ENCODE assay signal across 10 cellular contexts in the genomic region with DNA sequence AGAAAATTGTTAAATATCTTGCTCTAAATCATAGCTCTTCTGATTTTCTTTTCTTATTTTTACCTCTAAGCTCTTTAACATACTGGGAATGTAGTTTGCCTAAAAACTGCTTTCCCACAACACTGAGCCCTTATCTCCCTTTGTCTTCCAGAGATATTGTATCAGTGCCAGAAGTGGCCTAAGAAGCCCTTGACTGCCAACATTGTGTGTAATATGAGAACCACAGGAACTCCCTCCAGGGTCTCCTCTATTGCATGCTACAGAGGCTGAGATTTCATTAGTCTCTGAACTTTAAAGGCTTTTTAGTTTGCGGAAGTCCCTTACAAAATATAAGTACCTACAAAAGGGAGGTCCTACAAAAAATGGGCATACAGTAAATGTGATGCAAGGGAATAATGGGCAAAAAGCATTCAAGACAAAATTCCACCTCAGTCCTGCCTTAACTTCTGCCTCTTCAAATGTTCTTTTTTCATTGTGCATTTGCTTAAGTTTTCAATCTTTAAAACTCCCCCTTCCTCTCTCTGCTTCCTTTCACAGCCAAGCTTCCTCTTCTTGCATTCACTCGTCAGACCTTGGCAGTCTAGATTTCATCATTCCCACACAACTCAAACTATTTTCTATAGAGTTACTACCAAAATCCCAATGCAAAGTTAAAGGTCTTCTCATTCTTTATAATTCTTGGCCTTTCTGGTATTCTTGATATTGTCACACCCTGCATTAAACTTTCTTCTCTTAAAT.
A peak's percentile ranks its signal among the peaks of the same experiment; 100 is the strongest.
DNase-seq lines count a peak whose midpoint lies in the region; ATAC-seq and TF ChIP-seq lines count a peak whose summit lies in the region.
"Had no signal": no experiment of that assay in that cellular context is flagged by ENCODE, and none has a peak within 500 bp of the region (broad histone marks: within the 10 kb centered on the region; RNA-seq: fewer than 3 reads in every experiment).

No MANE protein-coding gene starts in this region.

- H3K4me3 ChIP-seq in brain microvascular endothelial cell (ENCODE audit: low read depth, low read length) (no peak overlapping the region), neuron (ENCODE audit: low read length) (no peak overlapping the region)

- TF ChIP-seq CTCF in brain microvascular endothelial cell (IDR thresholded peaks at IDR 0.05; ENCODE audit: low read depth, low read length, missing control alignments) (no peak), GM13977 (IDR thresholded peaks at IDR 0.05; ENCODE audit: extremely low read depth, insufficient read depth, missing control alignments) (no peak)

- H3K27ac ChIP-seq in brain microvascular endothelial cell: peak overlapping the region; percentile 59

- in situ Hi-C loops in brain microvascular endothelial cell (cut with HindIII; ENCODE audit: low pct_ligation_motif_present, low sequenced_read_pairs): no loop called here
- in situ Hi-C loops in GM13977 (cut with MboI; ENCODE audit: low pct_unique_long_range_greater_than_20kb, low sequenced_read_pairs, unreplicated experiment): loop anchor here (25.0 kb wide), 1 partner anchor 241 kb away; a partner anchor contains a TSS

- H3K36me3 ChIP-seq in brain microvascular endothelial cell (replicated peaks) (no peaks in the 10 kb centered on the region), neuron (ENCODE audit: insufficient read depth, low read length) (no peaks in the 10 kb centered on the region)

- no peak for ATAC-seq in HG02981 (IDR thresholded peaks at IDR 0.05; ENCODE audit: unreplicated experiment)
- ATAC-seq: stimulated activated naive CD8-positive, alpha-beta T cell treated with anti-CD3 and anti-CD28 coated beads, Interleukin-15, amount 100 ng/mL, for 72 hours had no signal

- H3K9me3 ChIP-seq in neuron (ENCODE audit: low read length): no peaks in the 10 kb centered on the region

- H2AFZ ChIP-seq in neuron (ENCODE audit: low read depth, low read length): peak overlapping the region; percentile 66

- H3K4me1 ChIP-seq in neuron (ENCODE audit: insufficient read depth, low read length): peaks cover 17% of the 10 kb centered on the region

- DNase-seq in Daoy (ENCODE audit: low read depth) (peak; percentile 77), NCI-H187 treated with DMSO at 0.1 percent for 48 hours (lab: John Stamatoyannopoulos, UW) (peak; percentile 72), brain microvascular endothelial cell (peak; percentile 84), GM13977 (ENCODE audit: low spot score) (no peak), T1000 (lab: John Stamatoyannopoulos, UW) (no peak)
- no peak for DNase-seq in activated CD4-positive, CD25-positive, alpha-beta regulatory T cell treated with anti-CD3 and anti-CD28 coated beads, Interleukin-2, amount 50 U/mL, for 72 hours
- DNase-seq: activated CD4-positive, CD25-positive, alpha-beta regulatory T cell; stimulated activated naive CD8-positive, alpha-beta T cell treated with anti-CD3 and anti-CD28 coated beads, Interleukin-15, amount 100 ng/mL, for 72 hours had no signal

- no peaks in the 10 kb centered on the region for H3K27me3 ChIP-seq in brain microvascular endothelial cell (replicated peaks)
- H3K27me3 ChIP-seq in neuron (ENCODE audit: insufficient read depth, low read length): no peaks in the 10 kb centered on the region

Comparison
In these comparisons a context has a peak if more than half of its experiments do, and no peak if none do; other contexts are left out.
1. DNase-seq: peak in Daoy (single experiment), NCI-H187 treated with DMSO at 0.1 percent for 48 hours (single experiment) and brain microvascular endothelial cell (single experiment); none in GM13977 (single experiment), activated CD4-positive, CD25-positive, alpha-beta regulatory T cell treated with anti-CD3 and anti-CD28 coated beads, Interleukin-2, amount 50 U/mL, for 72 hours (single experiment) and T1000 (single experiment).